In the genomic region with DNA sequence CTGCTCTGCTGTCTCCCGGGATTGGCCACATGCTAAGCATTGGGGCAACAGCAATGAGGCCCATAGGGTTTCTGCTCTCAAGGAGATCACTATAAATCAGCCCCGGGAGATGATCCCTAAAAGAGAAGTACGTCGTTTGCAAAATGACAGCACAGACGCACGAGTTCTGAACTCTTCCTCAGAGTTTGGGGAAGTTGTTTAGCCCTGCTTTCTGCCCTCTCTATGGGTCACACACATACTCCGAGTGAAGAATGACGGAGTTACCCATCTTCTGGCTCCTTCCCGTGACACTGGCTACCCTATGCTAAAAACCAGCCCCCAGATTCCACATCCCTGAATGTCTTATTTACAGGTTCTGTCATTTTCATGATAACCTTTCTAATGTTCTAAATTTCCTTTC, we compare ENCODE assay signal across 9 cellular contexts.
DNase-seq lines count a peak whose midpoint lies in the region; ATAC-seq and TF ChIP-seq lines count a peak whose summit lies in the region.
"Had no signal": no experiment of that assay in that cellular context is flagged by ENCODE, and none has a peak within 500 bp of the region (broad histone marks: within the 10 kb centered on the region; RNA-seq: fewer than 3 reads in every experiment).

No MANE protein-coding gene starts in this region.

- TF ChIP-seq CTCF in gastrocnemius medialis (IDR thresholded peaks at IDR 0.05 in 4 of 5, conservative IDR thresholded peaks at IDR 0.05 in 1 of 5) (no peak), thyroid gland (IDR thresholded peaks at IDR 0.05) (no peak), MCF 10A (IDR thresholded peaks at IDR 0.05; ENCODE audit: unreplicated experiment) (no peak)

- H3K9me3 Mint-ChIP-seq in MCF 10A (ENCODE audit: unreplicated experiment): no peaks in the 10 kb centered on the region

- no peaks in the 10 kb centered on the region for H3K27me3 Mint-ChIP-seq in MCF 10A (ENCODE audit: insufficient read depth, unreplicated experiment)

- CTCF ChIA-PET in MCF 10A (lab: Yijun Ruan, JAX): no interaction called here

- no peak overlapping the region for H3K4me3 Mint-ChIP-seq in MCF 10A (ENCODE audit: unreplicated experiment)

- peak; percentile 39 for ATAC-seq in HG02981 (IDR thresholded peaks at IDR 0.05; ENCODE audit: unreplicated experiment)
- peak in 1 of 2 donors; percentile 19 for ATAC-seq in gastrocnemius medialis
- ATAC-seq: Panc1 had no signal

- peaks cover 21% of the 10 kb centered on the region for H3K4me1 Mint-ChIP-seq in MCF 10A (ENCODE audit: insufficient read depth, unreplicated experiment)

- TF ChIP-seq POLR2A in GM19099 (IDR thresholded peaks at IDR 0.05; ENCODE audit: extremely low read depth, insufficient read length, low read depth) (peak; percentile 11), gastrocnemius medialis (IDR thresholded peaks at IDR 0.05) (no peak), thyroid gland (IDR thresholded peaks at IDR 0.05) (no peak)

- peak overlapping the region; percentile 65 to 76 (median 71) for H3K27ac ChIP-seq in gastrocnemius medialis
- no peak overlapping the region for H3K27ac ChIP-seq in thyroid gland

- no peak overlapping the region for H3K4me3 ChIP-seq in gastrocnemius medialis
- no peak overlapping the region for H3K4me3 ChIP-seq in thyroid gland (replicated peaks in 1 of 3)

- no TSS peak for BruUV-seq in MCF 10A (replicated peaks; lab: Mats Ljungman, UMichigan)

- DNase-seq in SKM-1 (lab: John Stamatoyannopoulos, UW; ENCODE audit: unreplicated experiment) (peak; percentile 22), gastrocnemius medialis (peak in 1 of 2 donors; percentile 23), thyroid gland (no peak), GM19238 (ENCODE audit: insufficient read length, low spot score) (no peak), middle frontal gyrus (ENCODE audit: extremely low spot score, low spot score) (no peak), MCF 10A (ENCODE audit: unreplicated experiment) (no peak)

- no peaks in the 10 kb centered on the region for H3K27me3 ChIP-seq in gastrocnemius medialis
- no peaks in the 10 kb centered on the region for H3K27me3 ChIP-seq in thyroid gland

- in situ Hi-C loops in gastrocnemius medialis (cut with MboI; ENCODE audit: low sequenced_read_pairs in 4 of 4): no loop called here

- no peaks in the 10 kb centered on the region for H3K36me3 ChIP-seq in gastrocnemius medialis
- H3K36me3 ChIP-seq in thyroid gland: no peaks in the 10 kb centered on the region

- no peaks in the 10 kb centered on the region for H3K36me3 Mint-ChIP-seq in MCF 10A (ENCODE audit: insufficient read depth, unreplicated experiment)

- intact Hi-C loops in gastrocnemius medialis (cut with DNase I; ENCODE audit: low total_unique reads) (no loop called here), thyroid gland (cut with DNase I) (no loop called here), MCF 10A (cut with micrococcal nuclease) (no loop called here)

- WGBS in thyroid gland, 2 donors: 94 to 96% methylated on average over 9 of the region's 9 CpGs

- no peak overlapping the region for H3K27ac Mint-ChIP-seq in MCF 10A (ENCODE audit: low read depth, unreplicated experiment)

- H3K9me3 ChIP-seq in gastrocnemius medialis (no peaks in the 10 kb centered on the region), thyroid gland (no peaks in the 10 kb centered on the region)

- POLR2A ChIA-PET in MCF 10A (lab: Yijun Ruan, JAX): no interaction called here

- H3K4me1 ChIP-seq in gastrocnemius medialis: peaks cover 9 to 11% of the 10 kb centered on the region in 2 donors
- no peaks in the 10 kb centered on the region for H3K4me1 ChIP-seq in thyroid gland

Comparison
In these comparisons a context has a peak if more than half of its experiments do, and no peak if none do; other contexts are left out.
1. H3K27ac ChIP-seq: peak in gastrocnemius medialis (4 of 4); none in thyroid gland (0 of 3).